In genomic region chr7:80387634-80388033, GRCh38 we compare ENCODE assay signal across 17 cellular contexts.
DNase-seq lines count a peak whose midpoint lies in the region; ATAC-seq and TF ChIP-seq lines count a peak whose summit lies in the region.
"Had no signal": no experiment of that assay in that cellular context is flagged by ENCODE, and none has a peak within 500 bp of the region (broad histone marks: within the 10 kb centered on the region; RNA-seq: fewer than 3 reads in every experiment).

No MANE protein-coding gene starts in this region.

- TF ChIP-seq POLR2A in stomach (IDR thresholded peaks at IDR 0.05), result no peak

- H3K4me3 ChIP-seq in mammary epithelial cell (replicated peaks in 1 of 3; ENCODE audit: insufficient read depth in 1 of 3, low read depth in 2 of 3, low read length in 3 of 3), result no peak overlapping the region
- no peak overlapping the region for H3K4me3 ChIP-seq in SK-N-SH (ENCODE audit: low read depth in 2 of 2, low read length in 1 of 2)
- no peak overlapping the region for H3K4me3 ChIP-seq in stomach
- H3K4me3 ChIP-seq: GM23248, PC-9, psoas muscle had no signal

- H3K4me1 ChIP-seq in mammary epithelial cell (ENCODE audit: insufficient read depth, low read length) (peaks cover 9% of the 10 kb centered on the region), SK-N-SH (ENCODE audit: control insufficient read depth in 1 of 2, insufficient read depth in 2 of 2, low read depth in 1 of 2, low read length in 1 of 2) (peaks cover 0 to 11% of the 10 kb centered on the region in 2 experiments; a peak in 2 of 4 replicates), stomach (peaks cover 4 to 40% (median 23%) of the 10 kb centered on the region in 4 donors)
- H3K4me1 ChIP-seq: psoas muscle had no signal

- H3K4me2 ChIP-seq in mammary epithelial cell (ENCODE audit: insufficient read depth, low read depth, low read length), result peak overlapping the region; percentile 56
- no peak overlapping the region for H3K4me2 ChIP-seq in SK-N-SH
- H3K4me2 ChIP-seq: PC-9 had no signal

- H3K27me3 Mint-ChIP-seq in MCF 10A (ENCODE audit: insufficient read depth, unreplicated experiment), result no peaks in the 10 kb centered on the region
- H3K27me3 Mint-ChIP-seq: brain; CD8-positive, alpha-beta memory T cell had no signal

- H3K9me2 ChIP-seq in SK-N-SH, result no peaks in the 10 kb centered on the region

- POLR2A ChIA-PET in MCF 10A (lab: Yijun Ruan, JAX), result interaction anchor here (0.6 to 1.9 kb wide), 2 partner anchors 249 to 253 kb away, joined by 3 to 7 read pairs; partner anchors contain the start of gene GNAI1
- POLR2A ChIA-PET in SK-N-SH (lab: Yijun Ruan, JAX), result no interaction called here

- in situ Hi-C loops in mammary epithelial cell (cut with MboI; ENCODE audit: low sequenced_read_pairs in 2 of 2), result loop anchor here (25.0 kb wide), 2 partner anchors 250 to 300 kb away; partner anchors contain the start of gene GNAI1 (in 1 of the 2)

- H3K9me3 ChIP-seq in mammary epithelial cell (replicated peaks; ENCODE audit: insufficient read depth, low read length) (no peaks in the 10 kb centered on the region), SK-N-SH (no peaks in the 10 kb centered on the region), stomach (no peaks in the 10 kb centered on the region)
- H3K9me3 ChIP-seq: psoas muscle had no signal

- H3K79me2 ChIP-seq in mammary epithelial cell (ENCODE audit: insufficient read depth, low read length), result no peaks in the 10 kb centered on the region
- no peaks in the 10 kb centered on the region for H3K79me2 ChIP-seq in SK-N-SH (ENCODE audit: insufficient read depth)

- H3K9me3 Mint-ChIP-seq in MCF 10A (ENCODE audit: unreplicated experiment), result no peaks in the 10 kb centered on the region
- peaks cover 17% of the 10 kb centered on the region for H3K9me3 Mint-ChIP-seq in stimulated activated effector memory CD8-positive, alpha-beta T cell treated with anti-CD3 and anti-CD28 coated beads, Interleukin-12 subunit alpha, Interleukin-12 subunit beta, amount 100 ng/mL, for 72 hours

- H3K27me3 ChIP-seq in mammary epithelial cell (ENCODE audit: insufficient read depth, low read length) (no peaks in the 10 kb centered on the region), SK-N-SH (ENCODE audit: insufficient read depth) (no peaks in the 10 kb centered on the region), stomach (no peaks in the 10 kb centered on the region)

- no peaks in the 10 kb centered on the region for H3F3A ChIP-seq in SK-N-SH (replicated peaks; ENCODE audit: insufficient read depth)

- H3K36me3 Mint-ChIP-seq in MCF 10A (ENCODE audit: insufficient read depth, unreplicated experiment), result no peaks in the 10 kb centered on the region
- no peaks in the 10 kb centered on the region for H3K36me3 Mint-ChIP-seq in stimulated activated effector memory CD8-positive, alpha-beta T cell treated with anti-CD3 and anti-CD28 coated beads, Interleukin-12 subunit alpha, Interleukin-12 subunit beta, amount 100 ng/mL, for 72 hours
- H3K36me3 Mint-ChIP-seq: activated naive CD4-positive, alpha-beta T cell treated with anti-CD3 and anti-CD28 coated beads, Interleukin-2, amount 50 U/mL, for 72 hours; brain; CD8-positive, alpha-beta memory T cell had no signal

- H3K9ac ChIP-seq in mammary epithelial cell (ENCODE audit: insufficient read depth, low read length) (no peak overlapping the region), SK-N-SH (no peak overlapping the region)
- H3K9ac ChIP-seq: GM23248 had no signal

- intact Hi-C loops in mammary epithelial cell (cut with micrococcal nuclease) (no loop called here), MCF 10A (cut with micrococcal nuclease) (no loop called here), head of caudate nucleus (cut with DNase I) (no loop called here), stomach (cut with DNase I; ENCODE audit: low total_unique reads) (no loop called here)

- no peak overlapping the region for H3K27ac Mint-ChIP-seq in MCF 10A (ENCODE audit: low read depth, unreplicated experiment)
- H3K27ac Mint-ChIP-seq in stimulated activated effector memory CD8-positive, alpha-beta T cell treated with anti-CD3 and anti-CD28 coated beads, Interleukin-12 subunit alpha, Interleukin-12 subunit beta, amount 100 ng/mL, for 72 hours, result no peak overlapping the region
- H3K27ac Mint-ChIP-seq: activated naive CD4-positive, alpha-beta T cell treated with anti-CD3 and anti-CD28 coated beads, Interleukin-2, amount 50 U/mL, for 72 hours; CD8-positive, alpha-beta memory T cell had no signal

- ATAC-seq in stimulated activated effector memory CD8-positive, alpha-beta T cell treated with anti-CD3 and anti-CD28 coated beads, Interleukin-12 subunit alpha, Interleukin-12 subunit beta, amount 100 ng/mL, for 72 hours, result no peak
- no peak for ATAC-seq in omental fat pad (ENCODE audit: low FRiP score)
- ATAC-seq: activated naive CD4-positive, alpha-beta T cell treated with anti-CD3 and anti-CD28 coated beads, Interleukin-2, amount 50 U/mL, for 72 hours; psoas muscle had no signal

- H4K20me1 ChIP-seq in mammary epithelial cell (ENCODE audit: insufficient read depth, low read length), result no peaks in the 10 kb centered on the region
- no peaks in the 10 kb centered on the region for H4K20me1 ChIP-seq in SK-N-SH (ENCODE audit: insufficient read depth)

- dilution Hi-C loops in mammary epithelial cell (cut with HindIII; ENCODE audit: low sequenced_read_pairs), result no loop called here

- 57% methylated on average over 4 of the region's 4 CpGs for WGBS in mammary epithelial cell (ENCODE audit: low coverage, missing lambda C conversion rate)
- 56% methylated on average over 4 of the region's 4 CpGs for WGBS in SK-N-SH (ENCODE audit: low lambda C conversion rate)
- WGBS in stomach, 5 donors, result 29 to 67% (median 38%) methylated on average over 4 of the region's 4 CpGs

- peak in 1 of 2 experiments; percentile 84; a peak in 2 of 4 replicates for TF ChIP-seq EP300 in SK-N-SH (IDR thresholded peaks at IDR 0.05; ENCODE audit: borderline replicate concordance in 1 of 2, low read depth in 1 of 2, low read length in 1 of 2)
- TF ChIP-seq EP300 in stomach (IDR thresholded peaks at IDR 0.05), result no peak

- peak; percentile 15 for DNase-seq in mammary epithelial cell
- DNase-seq in MCF 10A (ENCODE audit: unreplicated experiment), result no peak
- peak; percentile 64 for DNase-seq in SK-N-SH
- DNase-seq in kidney tubule cell (ENCODE audit: low spot score), result peak; percentile 12
- DNase-seq in stimulated activated effector memory CD8-positive, alpha-beta T cell treated with anti-CD3 and anti-CD28 coated beads, Interleukin-12 subunit alpha, Interleukin-12 subunit beta, amount 100 ng/mL, for 72 hours (ENCODE audit: low spot score in 2 of 2), result no peak
- DNase-seq in head of caudate nucleus, result no peak
- no peak for DNase-seq in stomach
- no peak for DNase-seq in omental fat pad (ENCODE audit: low spot score)
- DNase-seq: CD8-positive, alpha-beta memory T cell; GM23248; KG1; PC-9; psoas muscle; stimulated activated CD4-positive, alpha-beta T cell treated with anti-CD3 and anti-CD28 coated beads, Interleukin-12 subunit alpha, Interleukin-12 subunit beta, amount 100 ng/mL, for 4 hours; stimulated activated naive CD4-positive, alpha-beta T cell treated with Interleukin-2 at 50 U/mL for 16 hours had no signal

- H2AFZ ChIP-seq in mammary epithelial cell (ENCODE audit: low read depth, low read length) (peak overlapping the region; percentile 76), SK-N-SH (ENCODE audit: low read depth) (peak overlapping the region; percentile 39; the same call in 1 of the 2 replicates)
- H2AFZ ChIP-seq: GM23248, PC-9 had no signal

- no peak overlapping the region for H3K4me3 Mint-ChIP-seq in MCF 10A (ENCODE audit: unreplicated experiment)
- no peak overlapping the region for H3K4me3 Mint-ChIP-seq in stimulated activated effector memory CD8-positive, alpha-beta T cell treated with anti-CD3 and anti-CD28 coated beads, Interleukin-12 subunit alpha, Interleukin-12 subunit beta, amount 100 ng/mL, for 72 hours
- H3K4me3 Mint-ChIP-seq: brain; CD8-positive, alpha-beta memory T cell had no signal

- H3K36me3 ChIP-seq in mammary epithelial cell (ENCODE audit: insufficient read depth, low read length), result no peaks in the 10 kb centered on the region
- no peaks in the 10 kb centered on the region for H3K36me3 ChIP-seq in SK-N-SH (replicated peaks in 1 of 2; ENCODE audit: control insufficient read depth in 1 of 2, insufficient read depth in 2 of 2, low read length in 1 of 2)
- no peaks in the 10 kb centered on the region for H3K36me3 ChIP-seq in stomach

- peaks cover 6% of the 10 kb centered on the region for H3K4me1 Mint-ChIP-seq in MCF 10A (ENCODE audit: insufficient read depth, unreplicated experiment)
- no peaks in the 10 kb centered on the region for H3K4me1 Mint-ChIP-seq in stimulated activated effector memory CD8-positive, alpha-beta T cell treated with anti-CD3 and anti-CD28 coated beads, Interleukin-12 subunit alpha, Interleukin-12 subunit beta, amount 100 ng/mL, for 72 hours
- H3K4me1 Mint-ChIP-seq: CD8-positive, alpha-beta memory T cell had no signal

- H3K27ac ChIP-seq in mammary epithelial cell (ENCODE audit: insufficient read depth, low read depth, low read length), result no peak overlapping the region
- peak overlapping the region in 1 of 2 experiments; percentile 67; a peak in 1 of 4 replicates for H3K27ac ChIP-seq in SK-N-SH (ENCODE audit: low read depth in 2 of 2, low read length in 1 of 2)
- peak overlapping the region in 2 of 5 donors; percentile 25 to 39 for H3K27ac ChIP-seq in stomach
- H3K27ac ChIP-seq: GM23248, PC-9, psoas muscle had no signal

- TF ChIP-seq CTCF in mammary epithelial cell (conservative IDR thresholded peaks at IDR 0.05 in 1 of 2, IDR thresholded peaks at IDR 0.05 in 1 of 2; ENCODE audit: extremely low read depth in 1 of 2, insufficient read depth in 1 of 2, low read depth in 1 of 2, low read length in 2 of 2) (no peak), MCF 10A (IDR thresholded peaks at IDR 0.05; ENCODE audit: unreplicated experiment) (no peak), SK-N-SH (IDR thresholded peaks at IDR 0.05) (no peak), stomach (IDR thresholded peaks at IDR 0.05) (no peak), omental fat pad (IDR thresholded peaks at IDR 0.05) (no peak)

- CTCF ChIA-PET in mammary epithelial cell (lab: Charles Lee; ENCODE audit: low non-redundant PET), result no interaction called here
- CTCF ChIA-PET in MCF 10A (lab: Yijun Ruan, JAX), result interaction anchor here (0.9 to 2.0 kb wide), 2 partner anchors 172 to 254 kb away, joined by 4 to 10 read pairs; partner anchors contain the start of gene GNAI1
- CTCF ChIA-PET in SK-N-SH (lab: Yijun Ruan, JAX), result interaction anchor here (1.5 to 9.3 kb wide), 3 partner anchors 14 to 327 kb away, joined by 4 to 164 read pairs (median 12); partner anchors contain the start of gene GNAI1

- TF ChIP-seq RAD21 in SK-N-SH (IDR thresholded peaks at IDR 0.05; ENCODE audit: low read length), result peak; percentile 30; the same call in 1 of the 2 replicates

- no TSS peak for BruUV-seq in mammary epithelial cell (replicated peaks; lab: Mats Ljungman, UMichigan)
- no TSS peak for BruUV-seq in MCF 10A (replicated peaks; lab: Mats Ljungman, UMichigan)

TF ChIP-seq in SK-N-SH, 30 proteins besides CTCF, POLR2A, EP300 and RAD21 (continues in another document):
- TF ChIP-seq YY1 (IDR thresholded peaks at IDR 0.05; ENCODE audit: low read depth), result no peak
- no peak for TF ChIP-seq NFIC (IDR thresholded peaks at IDR 0.05; ENCODE audit: borderline replicate concordance)
- peak; percentile 50; the same call in 1 of the 2 replicates for TF ChIP-seq MXI1 (IDR thresholded peaks at IDR 0.05; ENCODE audit: low read depth, low read length)
- TF ChIP-seq GATA2 (CRISPR knock-in tag; IDR thresholded peaks at IDR 0.05), result peak; percentile 57

Comparison
In these comparisons a context has a peak if more than half of its experiments do, and no peak if none do; other contexts are left out.
1. DNase-seq: peak in mammary epithelial cell (single experiment), SK-N-SH (single experiment) and kidney tubule cell (single experiment); none in MCF 10A (single experiment), stimulated activated effector memory CD8-positive, alpha-beta T cell treated with anti-CD3 and anti-CD28 coated beads, Interleukin-12 subunit alpha, Interleukin-12 subunit beta, amount 100 ng/mL, for 72 hours (0 of 2), head of caudate nucleus (0 of 42), stomach (single experiment) and omental fat pad (single experiment).